28 cellular contexts compared by ENCODE assay signal in the genomic region with DNA sequence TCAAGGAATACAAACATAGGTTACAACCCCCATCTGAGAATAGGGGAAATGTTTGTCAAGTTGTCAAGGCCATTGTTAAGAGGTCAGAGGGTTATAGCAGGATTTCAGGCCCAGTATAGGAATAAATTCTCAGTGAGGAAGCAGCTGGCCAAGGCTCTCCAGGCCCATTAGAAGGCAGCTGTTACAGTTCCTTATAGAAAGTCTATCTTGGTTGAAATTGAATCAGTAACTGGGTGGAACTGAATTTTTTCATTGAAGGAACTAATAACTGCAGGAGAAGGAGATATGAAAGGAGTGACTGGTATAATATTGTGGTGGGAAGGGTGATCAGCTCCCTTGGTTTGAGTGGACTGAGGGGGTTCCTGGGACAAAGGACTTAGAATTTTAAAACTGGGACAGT.
"Had no signal": no experiment of that assay in that cellular context is flagged by ENCODE, and none has a peak within 500 bp of the region (broad histone marks: within the 10 kb centered on the region; RNA-seq: fewer than 3 reads in every experiment).

No MANE protein-coding gene starts in this region.

- H3K27ac Mint-ChIP-seq: immature natural killer cell; mesothelial cell of epicardium; naive thymus-derived CD8-positive, alpha-beta T cell; nephron progenitor cell; stimulated activated naive B cell treated with anti-CD40 and anti-IgM and Interleukin-4, amounts not matched to agents 10 μg/mL and 1 μg/mL and 100 μg/mL, for 72 hours had no signal

- H3K27me3 ChIP-seq: left lung, ovary, right atrium auricular region, right lobe of liver, stomach, testis, thyroid gland, transverse colon, upper lobe of left lung, vagina had no signal

- H3K4me3 Mint-ChIP-seq: immature natural killer cell; mesothelial cell of epicardium; naive thymus-derived CD8-positive, alpha-beta T cell; nephron progenitor cell; stimulated activated naive B cell treated with anti-CD40 and anti-IgM and Interleukin-4, amounts not matched to agents 10 μg/mL and 1 μg/mL and 100 μg/mL, for 72 hours had no signal

- H3K9me3 ChIP-seq: left lung, lower lobe of right lung, ovary, right atrium auricular region, right lobe of liver, stomach, testis, thyroid gland, transverse colon, upper lobe of left lung, vagina had no signal

- H3K36me3 Mint-ChIP-seq: naive thymus-derived CD8-positive, alpha-beta T cell; stimulated activated naive B cell treated with anti-CD40 and anti-IgM and Interleukin-4, amounts not matched to agents 10 μg/mL and 1 μg/mL and 100 μg/mL, for 72 hours had no signal

- ATAC-seq: left colon; left lung; lower lobe of right lung; naive thymus-derived CD8-positive, alpha-beta T cell; right lobe of liver; stimulated activated naive B cell treated with anti-CD40 and anti-IgM and Interleukin-4, amounts not matched to agents 10 μg/mL and 1 μg/mL and 100 μg/mL, for 72 hours; stimulated activated naive CD8-positive, alpha-beta T cell treated with anti-CD3 and anti-CD28 coated beads, Interleukin-15, Interleukin-2, amounts not matched to agents 100 U/mL and 50 U/mL, for 24 hours had no signal

- DNase-seq: hypothalamus; immature natural killer cell; kidney; left colon; left lung; lower lobe of right lung; mammary epithelial cell; mesendoderm; naive thymus-derived CD8-positive, alpha-beta T cell; nephron progenitor cell; ovary; right lobe of liver; stimulated activated CD4-positive, alpha-beta T cell treated with anti-CD3 and anti-CD28 coated beads, Interleukin-12 subunit alpha, Interleukin-12 subunit beta, amount 100 ng/mL, for 4 hours; stimulated activated CD4-positive, alpha-beta T cell treated with anti-CD3 and anti-CD28 coated beads, Interleukin-15, amount 100 ng/mL, for 24 hours; stimulated activated CD4-positive, alpha-beta T cell treated with anti-CD3 and anti-CD28 coated beads, Interleukin-2, amount 100 ng/mL, for 24 hours; stimulated activated CD4-positive, alpha-beta T cell treated with anti-CD3 and anti-CD28 coated beads, Interleukin-4, amount 100 ng/mL, for 1 hour; stimulated activated naive B cell treated with anti-CD40 and anti-IgM and Interleukin-4, amounts not matched to agents 10 μg/mL and 1 μg/mL and 100 μg/mL, for 72 hours; stimulated activated naive CD8-positive, alpha-beta T cell treated with anti-CD3 and anti-CD28 coated beads, Interleukin-15, Interleukin-2, amounts not matched to agents 100 U/mL and 50 U/mL, for 24 hours; stomach; testis; thyroid gland; transverse colon; upper lobe of left lung had no signal

- H3K27me3 Mint-ChIP-seq: progenitor cell of endocrine pancreas had no signal

- H3K9me3 Mint-ChIP-seq: stimulated activated naive B cell treated with anti-CD40 and anti-IgM and Interleukin-4, amounts not matched to agents 10 μg/mL and 1 μg/mL and 100 μg/mL, for 72 hours had no signal

- H3K4me1 ChIP-seq: left lung, lower lobe of right lung, right atrium auricular region, right lobe of liver, stomach, testis, thyroid gland, transverse colon, upper lobe of left lung, vagina had no signal

- H3K27ac ChIP-seq: left lung, lower lobe of right lung, ovary, right atrium auricular region, right lobe of liver, skin epidermis, stomach, testis, thyroid gland, transverse colon, upper lobe of left lung, vagina had no signal

- H3K4me1 Mint-ChIP-seq: immature natural killer cell; mesothelial cell of epicardium; naive thymus-derived CD8-positive, alpha-beta T cell; nephron progenitor cell had no signal

- H3K36me3 ChIP-seq: left lung, lower lobe of right lung, ovary, right atrium auricular region, right lobe of liver, stomach, thyroid gland, transverse colon, upper lobe of left lung, vagina had no signal

- H3K4me3 ChIP-seq: left lung, lower lobe of right lung, ovary, right atrium auricular region, right lobe of liver, skin epidermis, stomach, testis, thyroid gland, transverse colon, upper lobe of left lung, vagina had no signal
